In genomic region chr9:61447189-61447588, GRCh38 we compare ENCODE assay signal across 4 cellular contexts.
DNase-seq lines count a peak whose midpoint lies in the region; ATAC-seq and TF ChIP-seq lines count a peak whose summit lies in the region.
"Not testable (repeated sequence)": the region's sequence is repeated elsewhere in the genome, so short reads cannot be mapped to it uniquely, and the experiment has no call there.

No MANE protein-coding gene starts in this region.

- H3K36me3 ChIP-seq in heart left ventricle, result not testable (repeated sequence)

- TF ChIP-seq POLR2A in heart left ventricle (IDR thresholded peaks at IDR 0.05), result not testable (repeated sequence)

- ATAC-seq in Right ventricle myocardium inferior (peak; percentile 57), Right ventricle myocardium superior (ENCODE audit: poor library complexity) (peak; percentile 68), heart left ventricle (peak in 3 of 4 donors; percentile 50 to 81 (median 74)), left ventricle myocardium superior (peak; percentile 58)

- not testable (repeated sequence) for H3K4me1 ChIP-seq in heart left ventricle

- no CpG with 5 or more reads among the region's 10 CpGs for WGBS in heart left ventricle, 4 donors

- not testable (repeated sequence) for DNase-seq in Right ventricle myocardium inferior (ENCODE audit: missing footprints); Right ventricle myocardium superior; heart left ventricle; left ventricle myocardium superior

- not testable (repeated sequence) for H3K27me3 ChIP-seq in heart left ventricle

- TF ChIP-seq CTCF in heart left ventricle (IDR thresholded peaks at IDR 0.05), result not testable (repeated sequence)

- not testable (repeated sequence) for H3K9me3 ChIP-seq in heart left ventricle

- H3K4me3 ChIP-seq in heart left ventricle, result not testable (repeated sequence)

- not testable (repeated sequence) for H3K27ac ChIP-seq in heart left ventricle

- intact Hi-C loops in Right ventricle myocardium inferior (cut with DNase I); Right ventricle myocardium superior (cut with DNase I); heart left ventricle (cut with DNase I); left ventricle myocardium superior (cut with micrococcal nuclease): not testable (repeated sequence)
